In genomic region chr12:101038289-101038871, GRCh38 we compare ENCODE assay signal across 15 cellular contexts.
A peak's percentile ranks its signal among the peaks of the same experiment; 100 is the strongest.
DNase-seq lines count a peak whose midpoint lies in the region; ATAC-seq and TF ChIP-seq lines count a peak whose summit lies in the region.
"Had no signal": no experiment of that assay in that cellular context is flagged by ENCODE, and none has a peak within 500 bp of the region (broad histone marks: within the 10 kb centered on the region; RNA-seq: fewer than 3 reads in every experiment).

No MANE protein-coding gene starts in this region.

- H3K4me2 ChIP-seq in PC-9, result no peak overlapping the region

- H3K36me3 ChIP-seq in body of pancreas (replicated peaks in 1 of 2; ENCODE audit: insufficient read depth in 1 of 2, low read depth in 2 of 2), result no peaks in the 10 kb centered on the region
- H3K36me3 ChIP-seq in PC-9 (ENCODE audit: low read depth), result no peaks in the 10 kb centered on the region
- H3K36me3 ChIP-seq in tibial artery, result no peaks in the 10 kb centered on the region
- H3K36me3 ChIP-seq: gastrocnemius medialis, Peyer's patch had no signal

- H3K9me3 ChIP-seq in body of pancreas (no peaks in the 10 kb centered on the region), PC-9 (ENCODE audit: insufficient read depth, low read depth) (no peaks in the 10 kb centered on the region), tibial artery (no peaks in the 10 kb centered on the region)
- H3K9me3 ChIP-seq: gastrocnemius medialis, Peyer's patch had no signal

- H3F3A ChIP-seq in PC-9 (ENCODE audit: insufficient read depth, low read depth), result no peaks in the 10 kb centered on the region

- H3K4me3 ChIP-seq in GM12865 (ENCODE audit: low read depth, low read length) (no peak overlapping the region), body of pancreas (no peak overlapping the region), PC-9 (no peak overlapping the region), tibial artery (no peak overlapping the region)
- H3K4me3 ChIP-seq: gastrocnemius medialis, Peyer's patch had no signal

- no peaks in the 10 kb centered on the region for H3K79me2 ChIP-seq in PC-9 (ENCODE audit: low read depth)

- TF ChIP-seq CTCF in GM12865 (IDR thresholded peaks at IDR 0.05; ENCODE audit: insufficient read depth, low read depth, low read length, missing control alignments) (no peak), body of pancreas (IDR thresholded peaks at IDR 0.05) (no peak), PC-9 (conservative IDR thresholded peaks at IDR 0.05) (no peak), tibial artery (IDR thresholded peaks at IDR 0.05) (no peak)

- H3K4me1 ChIP-seq in body of pancreas (peaks cover 44% of the 10 kb centered on the region), PC-9 (replicated peaks; ENCODE audit: insufficient read depth) (peaks cover 11% of the 10 kb centered on the region), tibial artery (no peaks in the 10 kb centered on the region)
- H3K4me1 ChIP-seq: gastrocnemius medialis, Peyer's patch had no signal

- intact Hi-C loops in body of pancreas (cut with DNase I), result no loop called here
- intact Hi-C loops in PC-9 (cut with micrococcal nuclease; ENCODE audit: unreplicated experiment), result no loop called here
- intact Hi-C loops in tibial artery (cut with DNase I; ENCODE audit: low total_unique reads), result no loop called here

- no peaks in the 10 kb centered on the region for H4K20me1 ChIP-seq in PC-9 (ENCODE audit: insufficient read depth)

- POLR2A ChIA-PET in PC-9 (lab: Charles Lee; ENCODE audit: unreplicated experiment), result no interaction called here

- ATAC-seq in GM19351 (IDR thresholded peaks at IDR 0.05; ENCODE audit: unreplicated experiment), result peak; percentile 73
- peak; percentile 47 for ATAC-seq in HG03045 (IDR thresholded peaks at IDR 0.05; ENCODE audit: unreplicated experiment)
- ATAC-seq in body of pancreas, result peak; percentile 18
- ATAC-seq: activated CD8-positive, alpha-beta memory T cell treated with anti-CD3 and anti-CD28 coated beads, Interleukin-2, amount 10 ng/mL, durations not matched to agents 7 days and 5 days; gastrocnemius medialis had no signal

- 44 to 58% methylated on average over 2 of the region's 2 CpGs for WGBS in body of pancreas, 2 donors

- no peak for TF ChIP-seq POLR2A in body of pancreas (IDR thresholded peaks at IDR 0.05)

- BruUV-seq in PC-9 (replicated peaks; lab: Mats Ljungman, UMichigan), result no TSS peak

- CTCF ChIA-PET in PC-9 (lab: Charles Lee), result no interaction called here

- no peak overlapping the region for H3K27ac ChIP-seq in body of pancreas
- no peak overlapping the region for H3K27ac ChIP-seq in PC-9
- H3K27ac ChIP-seq in tibial artery, result no peak overlapping the region
- H3K27ac ChIP-seq: gastrocnemius medialis, Peyer's patch had no signal

- no peaks in the 10 kb centered on the region for H3K9me2 ChIP-seq in PC-9 (ENCODE audit: insufficient read depth)

- H3K27me3 ChIP-seq in body of pancreas, result no peaks in the 10 kb centered on the region
- H3K27me3 ChIP-seq in PC-9 (ENCODE audit: insufficient read depth, low read depth), result no peaks in the 10 kb centered on the region
- H3K27me3 ChIP-seq in tibial artery, result no peaks in the 10 kb centered on the region
- H3K27me3 ChIP-seq: gastrocnemius medialis, Peyer's patch had no signal

- peak; percentile 3 for DNase-seq in GM12865 (ENCODE audit: low read depth)
- no peak for DNase-seq in body of pancreas
- no peak for DNase-seq in PC-9
- no peak for DNase-seq in NCI-H187 treated with DMSO at 0.1 percent for 48 hours (lab: John Stamatoyannopoulos, UW)
- no peak for DNase-seq in tibial artery
- DNase-seq in 8988T, result no peak
- DNase-seq: activated CD8-positive, alpha-beta memory T cell treated with anti-CD3 and anti-CD28 coated beads, Interleukin-2, amount 10 ng/mL, durations not matched to agents 7 days and 5 days; dermis blood vessel endothelial cell; gastrocnemius medialis; islet precursor cell; NCI-H446; Peyer's patch; stimulated activated CD4-positive, alpha-beta T cell treated with anti-CD3 and anti-CD28 coated beads, Interleukin-4, amount 100 ng/mL, for 4 hours had no signal

- H2AFZ ChIP-seq in PC-9, result no peak overlapping the region

Comparison
In these comparisons a context has a peak if more than half of its experiments do, and no peak if none do; other contexts are left out.
1. ATAC-seq: peak in every context shown above with its lines; median percentile 73 in GM19351; 47 in HG03045; 18 in body of pancreas.